ENCODE assay signal across 23 cellular contexts in the genomic region with DNA sequence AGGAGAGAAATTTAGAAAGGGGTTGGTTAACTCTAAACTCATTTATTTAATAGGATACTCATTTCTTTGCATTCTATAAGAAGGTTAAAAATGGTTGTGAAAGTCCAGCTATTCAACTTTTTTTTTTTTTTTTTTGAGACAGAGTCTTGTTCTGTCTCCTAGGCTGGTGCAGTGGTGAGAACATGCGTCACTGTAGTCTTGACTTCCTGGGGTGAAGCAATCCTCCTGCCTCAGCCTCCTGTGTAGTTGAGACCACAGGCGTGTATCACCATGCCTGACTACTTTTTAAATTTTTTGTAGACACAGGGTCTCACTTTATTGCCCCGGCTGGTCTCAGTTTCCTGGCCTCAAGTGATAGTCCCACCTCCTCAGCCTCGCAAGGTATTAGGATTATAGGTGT. TPM values are rescaled to one million over a fixed set of nuclear protein-coding genes. Genes with fewer than 3 reads are reported as not detected.
DNase-seq lines count a peak whose midpoint lies in the region; ATAC-seq and TF ChIP-seq lines count a peak whose summit lies in the region.
"Had no signal": no experiment of that assay in that cellular context is flagged by ENCODE, and none has a peak within 500 bp of the region (broad histone marks: within the 10 kb centered on the region; RNA-seq: fewer than 3 reads in every experiment).

No MANE protein-coding gene starts in this region.

- H3K27ac ChIP-seq in ascending aorta = no peak overlapping the region
- H3K27ac ChIP-seq: PC-9, SK-N-MC had no signal

- H3K27me3 Mint-ChIP-seq in activated T-helper 17 cell treated with anti-CD3 and anti-CD28 coated beads, Interleukin-2, amount 50 U/mL, for 72 hours = no peaks in the 10 kb centered on the region

- no peaks in the 10 kb centered on the region for H3K4me1 ChIP-seq in ascending aorta
- H3K4me1 ChIP-seq: BE2C had no signal

- H3K36me3 Mint-ChIP-seq in activated naive CD4-positive, alpha-beta T cell treated with anti-CD3 and anti-CD28 coated beads, Interleukin-2, amount 50 U/mL, for 72 hours = peaks cover 6 to 16% of the 10 kb centered on the region in 2 donors
- peaks cover 99% of the 10 kb centered on the region for H3K36me3 Mint-ChIP-seq in activated T-helper 17 cell treated with anti-CD3 and anti-CD28 coated beads, Interleukin-2, amount 50 U/mL, for 72 hours (ENCODE audit: low read depth)

- H3K4me1 Mint-ChIP-seq in activated T-helper 17 cell treated with anti-CD3 and anti-CD28 coated beads, Interleukin-2, amount 50 U/mL, for 72 hours = no peaks in the 10 kb centered on the region

- no peak overlapping the region for H3K4me3 ChIP-seq in ascending aorta
- H3K4me3 ChIP-seq: PC-9, SK-N-MC had no signal

- TF ChIP-seq CTCF in ascending aorta (IDR thresholded peaks at IDR 0.05) = no peak

- H3K27ac Mint-ChIP-seq in activated naive CD4-positive, alpha-beta T cell treated with anti-CD3 and anti-CD28 coated beads, Interleukin-2, amount 50 U/mL, for 72 hours = peak overlapping the region in 1 of 2 donors; percentile 74
- no peak overlapping the region for H3K27ac Mint-ChIP-seq in activated T-helper 17 cell treated with anti-CD3 and anti-CD28 coated beads, Interleukin-2, amount 50 U/mL, for 72 hours
- H3K27ac Mint-ChIP-seq: HFFc6 had no signal

- H3K9me3 Mint-ChIP-seq in activated naive CD4-positive, alpha-beta T cell treated with anti-CD3 and anti-CD28 coated beads, Interleukin-2, amount 50 U/mL, for 72 hours = no peaks in the 10 kb centered on the region
- no peaks in the 10 kb centered on the region for H3K9me3 Mint-ChIP-seq in activated T-helper 17 cell treated with anti-CD3 and anti-CD28 coated beads, Interleukin-2, amount 50 U/mL, for 72 hours
- H3K9me3 Mint-ChIP-seq: HFFc6 had no signal

- no peaks in the 10 kb centered on the region for H3K9me3 ChIP-seq in ascending aorta
- H3K9me3 ChIP-seq: BE2C had no signal

- no peaks in the 10 kb centered on the region for H3K27me3 ChIP-seq in ascending aorta
- H3K27me3 ChIP-seq: BE2C had no signal

- H3K4me3 Mint-ChIP-seq in activated T-helper 17 cell treated with anti-CD3 and anti-CD28 coated beads, Interleukin-2, amount 50 U/mL, for 72 hours = no peak overlapping the region
- H3K4me3 Mint-ChIP-seq: HFFc6 had no signal

- intact Hi-C loops in ascending aorta (cut with DNase I) = no loop called here

- no peak for DNase-seq in activated naive CD4-positive, alpha-beta T cell treated with anti-CD3 and anti-CD28 coated beads, Interleukin-2, amount 50 U/mL, for 72 hours (ENCODE audit: low spot score in 2 of 2)
- no peak for DNase-seq in activated naive CD4-positive, alpha-beta T cell (lab: John Stamatoyannopoulos, UW)
- DNase-seq in MV-4-11 (lab: John Stamatoyannopoulos, UW) (peak; percentile 42), ascending aorta (ENCODE audit: low spot score in 2 of 2) (no peak), NCI-H748 treated with DMSO at 0.1 percent for 48 hours (lab: John Stamatoyannopoulos, UW) (no peak)
- DNase-seq: BE2C, EL, GF-D8, H7, HFFc6, NCI-H1417, NCI-H1694 treated with DMSO at 0.1 percent for 48 hours, NCI-H2081 treated with DMSO at 0.1 percent for 48 hours, NCI-H2171 treated with DMSO at 0.1 percent for 48 hours, NCI-H524 treated with DMSO at 0.1 percent for 48 hours, PC-9, RPMI8226, SHP77, SW 1271 had no signal

- peak; percentile 34 to 52 for ATAC-seq in activated naive CD4-positive, alpha-beta T cell treated with anti-CD3 and anti-CD28 coated beads, Interleukin-2, amount 50 U/mL, for 72 hours
- ATAC-seq in activated T-helper 17 cell treated with anti-CD3 and anti-CD28 coated beads, Interleukin-2, amount 50 U/mL, for 72 hours (replicated peaks) = peak; percentile 54
- ATAC-seq in GM21381 (IDR thresholded peaks at IDR 0.05; ENCODE audit: unreplicated experiment) = no peak

- peaks cover 81 to 97% of the 10 kb centered on the region in 2 donors for H3K36me3 ChIP-seq in ascending aorta

RNA-seq across cellular contexts. Expression of a gene that starts 11.9 kb away (rescaled TPM):
- 100 to 1,000 TPM; 109 to 110 TPM for total RNA-seq in activated naive CD4-positive, alpha-beta T cell treated with anti-CD3 and anti-CD28 coated beads, Interleukin-2, amount 50 U/mL, for 72 hours
- 10 to 100 TPM; 78.3 to 95.8 TPM for total RNA-seq in activated T-helper 17 cell treated with anti-CD3 and anti-CD28 coated beads, Interleukin-2, amount 50 U/mL, for 72 hours
- 9.7 TPM for total RNA-seq in ascending aorta

RNA-seq across cellular contexts. Expression of a gene that starts 12.4 kb away (rescaled TPM):
- 10 to 100 TPM; 22.7 to 33.4 TPM for total RNA-seq in activated naive CD4-positive, alpha-beta T cell treated with anti-CD3 and anti-CD28 coated beads, Interleukin-2, amount 50 U/mL, for 72 hours
- 10 to 100 TPM; 29.2 to 41.7 TPM for total RNA-seq in activated T-helper 17 cell treated with anti-CD3 and anti-CD28 coated beads, Interleukin-2, amount 50 U/mL, for 72 hours
- total RNA-seq in ascending aorta = 32.1 TPM

RNA-seq across cellular contexts. Expression of a gene that starts 45.7 kb away (rescaled TPM):
- total RNA-seq in activated naive CD4-positive, alpha-beta T cell treated with anti-CD3 and anti-CD28 coated beads, Interleukin-2, amount 50 U/mL, for 72 hours = under 1 TPM; 0.19 to 0.36 TPM
- under 1 TPM; 0.19 TPM for total RNA-seq in activated T-helper 17 cell treated with anti-CD3 and anti-CD28 coated beads, Interleukin-2, amount 50 U/mL, for 72 hours
- total RNA-seq in ascending aorta = 0.21 TPM
- total RNA-seq: A673 had no signal
